Comparison of ENCODE assay signal across 8 cellular contexts in genomic region chr13:30463820-30464495, GRCh38. TPM values are rescaled to one million over a fixed set of nuclear protein-coding genes. Genes with fewer than 3 reads are reported as not detected.
DNase-seq lines count a peak whose midpoint lies in the region; ATAC-seq and TF ChIP-seq lines count a peak whose summit lies in the region.

No MANE protein-coding gene starts in this region.

- H3K9me3 Mint-ChIP-seq in osteocyte (ENCODE audit: unreplicated experiment) = no peaks in the 10 kb centered on the region

- ATAC-seq in HG02981 (IDR thresholded peaks at IDR 0.05; ENCODE audit: unreplicated experiment) = peak; percentile 34

- H3K4me3 Mint-ChIP-seq in osteocyte (ENCODE audit: unreplicated experiment) = peak overlapping the region; percentile 86

- TF ChIP-seq CTCF in osteocyte (IDR thresholded peaks at IDR 0.05) = no peak

- peak overlapping the region; percentile 94 for H3K27ac Mint-ChIP-seq in osteocyte (ENCODE audit: unreplicated experiment)

- H3K27me3 Mint-ChIP-seq in osteocyte (ENCODE audit: unreplicated experiment) = no peaks in the 10 kb centered on the region

- peaks cover 24% of the 10 kb centered on the region for H3K36me3 Mint-ChIP-seq in osteocyte (ENCODE audit: unreplicated experiment)

- peak; percentile 35 for DNase-seq in SKM-1 treated with dmso at 0.1 percent for 144 hours (lab: John Stamatoyannopoulos, UW; ENCODE audit: unreplicated experiment)
- no peak for DNase-seq in SKM-1 (lab: John Stamatoyannopoulos, UW; ENCODE audit: unreplicated experiment)
- DNase-seq in RKO (ENCODE audit: low spot score) = peak; percentile 73
- peak; percentile 60 for DNase-seq in activated gamma-delta T cell treated with anti-CD3 and anti-CD28 coated beads, Interleukin-2, amount 50 U/mL, for 16 hours (ENCODE audit: low read depth)
- peak; percentile 51 for DNase-seq in germinal center (ENCODE audit: low spot score)
- DNase-seq in osteocyte (ENCODE audit: extremely low spot score, unreplicated experiment) = no peak

- peak overlapping the region; percentile 91 for H3K27ac ChIP-seq in temporal lobe (ENCODE audit: low read depth, low read length)

- H3K4me1 Mint-ChIP-seq in osteocyte (ENCODE audit: unreplicated experiment) = peaks cover 35% of the 10 kb centered on the region

RNA-seq across cellular contexts. Expression of gene HMGB1, which starts 1.8 kb away (rescaled TPM):
- total RNA-seq in osteocyte = 249 and 264 TPM in 2 replicates
- 169 TPM for total RNA-seq in temporal lobe

RNA-seq across cellular contexts. Expression of gene UBE2L5, which starts 41.7 kb away (rescaled TPM):
- total RNA-seq in osteocyte (not detected in 2 replicates), temporal lobe (not detected)

Comparison
In these comparisons a context has a peak if more than half of its experiments do, and no peak if none do; other contexts are left out.
1. DNase-seq: peak in SKM-1 treated with dmso at 0.1 percent for 144 hours (single experiment), RKO (single experiment), activated gamma-delta T cell treated with anti-CD3 and anti-CD28 coated beads, Interleukin-2, amount 50 U/mL, for 16 hours (single experiment) and germinal center (single experiment); none in SKM-1 (single experiment) and osteocyte (single experiment).